Comparison of ENCODE assay signal across 8 cellular contexts in genomic region chr19:15379083-15379995, GRCh38. TPM values are rescaled to one million over a fixed set of nuclear protein-coding genes. Genes with fewer than 3 reads are reported as not detected.
DNase-seq lines count a peak whose midpoint lies in the region; ATAC-seq, FAIRE-seq and TF ChIP-seq lines count a peak whose summit lies in the region.

TSS of gene AKAP8 (minus strand) at chr19:15379787. CDS start at chr19:15379731, 56 bp downstream.

- 0 to 1% (median 0%) methylated on average over 68 to 111 of the region's 111 CpGs for WGBS in psoas muscle, 3 donors
- WGBS in urinary bladder = under 1% methylated on average over 111 of the region's 111 CpGs

- peak; percentile 79 for ATAC-seq in HG02973 (IDR thresholded peaks at IDR 0.05; ENCODE audit: unreplicated experiment)
- ATAC-seq in psoas muscle = peak; percentile 86 to 94 (median 90)

- H3K27ac ChIP-seq in right atrium auricular region (peak within 1 kb of the TSS; percentile 98 to 99), psoas muscle (peak within 1 kb of the TSS; percentile 93), urinary bladder (ENCODE audit: low read depth) (peak within 1 kb of the TSS; percentile 99)

- peak; percentile 96 for FAIRE-seq in GM18507 (lab: Jason Lieb, UNC)

- H3K36me3 ChIP-seq in right atrium auricular region = no peaks in the 10 kb centered on the region
- peaks cover 0 to 30% of the 10 kb centered on the region in 2 donors for H3K36me3 ChIP-seq in psoas muscle (ENCODE audit: insufficient read depth in 1 of 2, low read depth in 1 of 2)
- H3K36me3 ChIP-seq in urinary bladder (ENCODE audit: insufficient read depth) = no peaks in the 10 kb centered on the region

- H3K9me3 ChIP-seq in right atrium auricular region = no peaks in the 10 kb centered on the region
- H3K9me3 ChIP-seq in psoas muscle = no peaks in the 10 kb centered on the region

- H3K4me3 ChIP-seq in right atrium auricular region (peak within 1 kb of the TSS; percentile 95 to 99), psoas muscle (peak within 1 kb of the TSS; percentile 78), urinary bladder (ENCODE audit: low read depth, low read length) (peak within 1 kb of the TSS; percentile 91)

- TF ChIP-seq CTCF in right atrium auricular region (IDR thresholded peaks at IDR 0.05) (no peak), psoas muscle (IDR thresholded peaks at IDR 0.05) (no peak)

- H3K4me1 ChIP-seq in right atrium auricular region (peaks cover 0 to 47% of the 10 kb centered on the region in 2 donors), psoas muscle (peaks cover 44% of the 10 kb centered on the region), urinary bladder (ENCODE audit: insufficient read depth) (peaks cover 1% of the 10 kb centered on the region)

- DNase-seq in GM18507 (ENCODE audit: extremely low spot score, insufficient read length, low read depth) (peak; percentile 96), NCI-H1930 (lab: John Stamatoyannopoulos, UW) (peak; percentile 87 to 92), anterior cingulate cortex (lab: John Stamatoyannopoulos, UW) (peak; percentile 81 to 99 (median 97)), right atrium auricular region (ENCODE audit: low spot score) (peak; percentile 99), psoas muscle (peak; percentile 98 to 99)

- intact Hi-C loops in T-helper 2 cell treated with Interferon-gamma antibody and Interleukin-4, amounts not matched to agents 100 ng/mL and 5 ng/mL, for 36 hours (cut with micrococcal nuclease) = loop anchor here (1.0 kb wide), 4 partner anchors 40 to 177 kb away; no protein-coding TSS in a partner anchor
- intact Hi-C loops in psoas muscle (cut with DNase I) = loop anchor here (2.0 to 5.0 kb wide), 5 partner anchors 38 to 202 kb away; partner anchors contain the start of genes AKAP8L (in 1 of the 2), BRD4 (in 1 of the 2) and WIZ (in 1 of the 2)

- H3K27me3 ChIP-seq in right atrium auricular region = no peaks in the 10 kb centered on the region
- H3K27me3 ChIP-seq in psoas muscle (ENCODE audit: insufficient read depth in 3 of 3, low read length in 2 of 3) = no peaks in the 10 kb centered on the region

RNA-seq across cellular contexts. Expression of gene AKAP8, which starts in this region (rescaled TPM):
- 57.8 and 60.9 TPM in 2 replicates for total RNA-seq in T-helper 2 cell treated with Interferon-gamma antibody and Interleukin-4, amounts not matched to agents 100 ng/mL and 5 ng/mL, for 36 hours
- total RNA-seq in right atrium auricular region (10 to 100 TPM; 12.3 to 17.9 TPM), psoas muscle (10 to 100 TPM; 18.9 to 42.8 (median 27.8) TPM), urinary bladder (13.4 TPM)
- polyA plus RNA-seq in psoas muscle (10 to 100 TPM; 15.9 to 22.1 (median 18.2) TPM), urinary bladder (24.2 TPM)

Comparison
In these comparisons a context has a peak if more than half of its experiments do, and no peak if none do; other contexts are left out.
1. Peak in every context shown above with its lines: DNase-seq, ATAC-seq, H3K4me3 ChIP-seq and H3K27ac ChIP-seq.